Comparison of ENCODE assay signal across 11 cellular contexts in the genomic region with DNA sequence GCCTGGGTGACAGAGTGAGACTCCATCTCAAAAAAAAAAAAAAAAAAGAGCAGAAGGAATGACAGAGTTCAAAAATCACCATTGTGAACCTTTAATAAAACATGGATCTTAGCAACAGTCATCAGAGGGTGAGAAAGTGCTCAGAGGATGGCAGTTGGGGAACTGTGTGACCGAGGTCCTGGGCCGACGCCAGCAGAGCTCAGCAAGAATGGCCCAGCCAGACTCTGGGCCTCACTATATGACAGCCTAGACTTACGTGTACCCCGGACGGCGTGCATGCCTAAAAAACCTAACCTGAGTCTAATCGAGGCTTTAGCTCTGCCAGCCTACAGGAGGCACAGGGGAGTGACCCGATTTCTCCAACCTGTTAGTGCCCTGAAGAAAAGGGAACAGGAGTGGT.
"Had no signal": no experiment of that assay in that cellular context is flagged by ENCODE, and none has a peak within 500 bp of the region (broad histone marks: within the 10 kb centered on the region; RNA-seq: fewer than 3 reads in every experiment).

No MANE protein-coding gene starts in this region.

- ATAC-seq: activated T-cell treated with anti-CD3 and anti-CD28 coated beads, Interleukin-2, amount 50 U/mL, for 72 hours had no signal

- H3K9me3 ChIP-seq: vagina had no signal

- DNase-seq: activated CD4-positive, alpha-beta memory T cell treated with anti-CD3 and anti-CD28 coated beads, Interleukin-2, amount 10 ng/mL, durations not matched to agents 7 days and 5 days; activated CD8-positive, alpha-beta memory T cell treated with anti-CD3 and anti-CD28 coated beads, Interleukin-2, amount 50 U/mL, for 4 hours; activated naive CD8-positive, alpha-beta T cell treated with anti-CD3 and anti-CD28 coated beads, Interleukin-2, amount 10 ng/mL, durations not matched to agents 7 days and 5 days; activated T-cell treated with anti-CD3 and anti-CD28 coated beads, Interleukin-2, amount 50 U/mL, for 72 hours; anterior cingulate cortex; stimulated activated CD4-positive, alpha-beta T cell treated with anti-CD3 and anti-CD28 coated beads, Interleukin-4, amount 100 ng/mL, for 1 hour; stimulated activated CD8-positive, alpha-beta memory T cell treated with anti-CD3 and anti-CD28 coated beads, Interleukin-4, amount 100 ng/mL, for 48 hours; T1000 had no signal

- H3K27me3 ChIP-seq: hepatocyte, vagina had no signal

- H3K36me3 ChIP-seq: vagina had no signal

- H3K4me3 ChIP-seq: hepatocyte, vagina had no signal

- H3K27ac ChIP-seq: hepatocyte, vagina, VCaP had no signal
